ENCODE assay signal across 17 cellular contexts in genomic region chr11:14082338-14082737, GRCh38.
DNase-seq lines count a peak whose midpoint lies in the region; ATAC-seq and TF ChIP-seq lines count a peak whose summit lies in the region.
"Had no signal": no experiment of that assay in that cellular context is flagged by ENCODE, and none has a peak within 500 bp of the region (broad histone marks: within the 10 kb centered on the region; RNA-seq: fewer than 3 reads in every experiment).

No MANE protein-coding gene starts in this region.

- peak overlapping the region; percentile 84 for H3K27ac ChIP-seq in SJSA1
- peak overlapping the region in 7 of 10 donors; percentile 25 to 53 (median 46) for H3K27ac ChIP-seq in heart right ventricle
- no peak overlapping the region for H3K27ac ChIP-seq in ascending aorta
- H3K27ac ChIP-seq: BLaER1, tibial artery had no signal

- no peaks in the 10 kb centered on the region for H3K36me3 ChIP-seq in SJSA1
- no peaks in the 10 kb centered on the region for H3K36me3 ChIP-seq in heart right ventricle
- no peaks in the 10 kb centered on the region for H3K36me3 ChIP-seq in ascending aorta
- H3K36me3 ChIP-seq: BLaER1, tibial artery had no signal

- 30 to 35% methylated on average over 5 of the region's 5 CpGs for WGBS in heart right ventricle, 2 donors

- H3K27me3 ChIP-seq in SJSA1 (replicated peaks) (no peaks in the 10 kb centered on the region), heart right ventricle (peaks cover 0 to 17% (median 0%) of the 10 kb centered on the region in 7 donors), ascending aorta (no peaks in the 10 kb centered on the region)
- H3K27me3 ChIP-seq: BLaER1, tibial artery had no signal

- DNase-seq in AG08395 (ENCODE audit: low spot score) (peak; percentile 7), SJSA1 (ENCODE audit: low read depth in 1 of 2, low spot score in 2 of 2) (peak in 1 of 2 experiments; percentile 84), heart right ventricle (peak in 1 of 2 donors; percentile 32), renal cortical epithelial cell (ENCODE audit: low read depth) (peak; percentile 21), ascending aorta (ENCODE audit: low spot score in 2 of 2) (no peak)
- DNase-seq: activated CD4-positive, alpha-beta memory T cell treated with anti-CD3 and anti-CD28 coated beads for 36 hours; activated naive CD4-positive, alpha-beta T cell treated with Interleukin-2 at 50 U/mL for 16 hours; NCI-H1105; NCI-H526 treated with DMSO at 0.1 percent for 48 hours; OCI-M1; tibial artery had no signal

- H3K9me3 ChIP-seq in SJSA1 (replicated peaks) (no peaks in the 10 kb centered on the region), heart right ventricle (peaks cover 0 to 19% (median 0%) of the 10 kb centered on the region in 11 donors), ascending aorta (no peaks in the 10 kb centered on the region)
- H3K9me3 ChIP-seq: BLaER1, tibial artery had no signal

- ATAC-seq in heart right ventricle = peak; percentile 81 to 95 (median 93)
- no peak for ATAC-seq in HG02981 (IDR thresholded peaks at IDR 0.05; ENCODE audit: unreplicated experiment)
- no peak for ATAC-seq in GM21717 (IDR thresholded peaks at IDR 0.05; ENCODE audit: unreplicated experiment)
- ATAC-seq in HG02623 (IDR thresholded peaks at IDR 0.05; ENCODE audit: unreplicated experiment) = no peak
- ATAC-seq: stimulated activated memory B cell treated with anti-CD40 and anti-IgM and Interleukin-4, amounts not matched to agents 10 μg/mL and 1 μg/mL and 100 μg/mL, for 72 hours; WTC11 had no signal

- no peak overlapping the region for H3K4me3 ChIP-seq in SJSA1
- H3K4me3 ChIP-seq in heart right ventricle = no peak overlapping the region
- no peak overlapping the region for H3K4me3 ChIP-seq in ascending aorta
- H3K4me3 ChIP-seq: BLaER1, tibial artery had no signal

- TF ChIP-seq CTCF in heart right ventricle (IDR thresholded peaks at IDR 0.05) (no peak), ascending aorta (IDR thresholded peaks at IDR 0.05) (no peak)

- intact Hi-C loops in heart right ventricle (cut with DNase I) (no loop called here), ascending aorta (cut with DNase I) (no loop called here)

- peaks cover 51% of the 10 kb centered on the region for H3K4me1 ChIP-seq in SJSA1 (replicated peaks)
- peaks cover 0 to 34% (median 2%) of the 10 kb centered on the region in 9 donors for H3K4me1 ChIP-seq in heart right ventricle
- no peaks in the 10 kb centered on the region for H3K4me1 ChIP-seq in ascending aorta

Comparison
In these comparisons a context has a peak if more than half of its experiments do, and no peak if none do; other contexts are left out.
1. DNase-seq: peak in AG08395 (single experiment) and renal cortical epithelial cell (single experiment); none in ascending aorta (0 of 2).
2. H3K27ac ChIP-seq: peak in SJSA1 (single experiment) and heart right ventricle (7 of 10); none in ascending aorta (0 of 2).
3. ATAC-seq: peak in heart right ventricle (8 of 8); none in HG02981 (single experiment), GM21717 (single experiment) and HG02623 (single experiment).